Comparison of ENCODE assay signal across 7 cellular contexts in genomic region chr1:62673629-62674028, GRCh38.
"Had no signal": no experiment of that assay in that cellular context is flagged by ENCODE, and none has a peak within 500 bp of the region (broad histone marks: within the 10 kb centered on the region; RNA-seq: fewer than 3 reads in every experiment).

No MANE protein-coding gene starts in this region.

- H3K4me3 ChIP-seq: GM12878 had no signal

- ATAC-seq: GM12878 had no signal

- FAIRE-seq: GM12878, GM12891, GM12892, GM18507, GM19239 had no signal

- DNase-seq: GDM1, GF-D8 had no signal
